9 cellular contexts compared by ENCODE assay signal in the genomic region with DNA sequence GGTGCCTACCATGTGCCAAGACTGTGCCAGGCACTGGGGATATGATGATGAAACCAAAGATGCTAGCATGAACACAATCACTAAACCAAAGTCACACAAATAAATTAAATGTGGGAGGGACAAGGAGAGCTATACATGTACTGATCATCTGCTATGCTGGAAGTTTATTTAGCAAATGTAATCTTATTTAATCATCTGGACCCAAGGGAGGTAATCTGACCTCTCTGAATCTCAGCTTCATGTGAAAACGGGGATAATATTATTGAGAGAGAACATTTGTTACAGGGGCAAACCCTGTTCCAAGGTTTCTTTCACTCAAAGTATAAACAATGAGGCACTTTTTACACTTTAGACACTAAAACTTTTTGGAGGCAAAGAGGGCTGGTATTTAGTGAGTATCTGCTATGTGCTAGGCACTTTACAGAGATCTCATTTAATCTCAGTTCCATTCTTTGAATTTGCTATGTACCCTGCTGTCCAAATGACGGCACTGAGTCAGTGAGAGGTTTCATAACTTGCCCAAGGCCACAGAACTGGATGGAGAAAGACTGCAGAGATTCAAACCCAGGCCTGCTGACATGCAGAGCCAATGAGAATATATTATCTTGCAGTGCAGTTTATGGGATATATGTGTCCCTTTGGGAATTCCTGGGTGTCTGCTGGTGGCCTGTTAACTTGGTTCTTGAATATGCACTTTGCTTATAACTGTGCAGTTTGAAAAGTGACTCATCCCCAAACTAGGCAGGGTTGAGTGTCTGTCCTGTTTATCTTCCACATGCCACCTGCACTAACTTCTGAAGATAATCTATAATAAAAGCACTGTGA. TPM values are rescaled to one million over a fixed set of nuclear protein-coding genes. Genes with fewer than 3 reads are reported as not detected.
DNase-seq lines count a peak whose midpoint lies in the region; ATAC-seq and TF ChIP-seq lines count a peak whose summit lies in the region.
"Had no signal": no experiment of that assay in that cellular context is flagged by ENCODE, and none has a peak within 500 bp of the region (broad histone marks: within the 10 kb centered on the region; RNA-seq: fewer than 3 reads in every experiment).

No MANE protein-coding gene starts in this region.

- peak; percentile 42 to 55 for DNase-seq in Caco-2
- no peak for DNase-seq in SK-N-SH
- DNase-seq in islet precursor cell: peak; percentile 68
- no peak for DNase-seq in CD8-positive, alpha-beta T cell
- no peak for DNase-seq in lower lobe of right lung
- DNase-seq in NCI-H1694 treated with DMSO at 0.1 percent for 48 hours (lab: John Stamatoyannopoulos, UW): no peak
- DNase-seq in NK-92 (lab: John Stamatoyannopoulos, UW; ENCODE audit: unreplicated experiment): no peak
- DNase-seq: immature natural killer cell had no signal

- ATAC-seq in GM21529 (IDR thresholded peaks at IDR 0.05; ENCODE audit: unreplicated experiment) (peak; percentile 16), lower lobe of right lung (no peak)
- ATAC-seq in CD8-positive, alpha-beta T cell: no peak

- no peak overlapping the region for H2AFZ ChIP-seq in SK-N-SH (ENCODE audit: low read depth)

- 34% methylated on average over 2 of the region's 2 CpGs for WGBS in SK-N-SH (ENCODE audit: low lambda C conversion rate)

- H3F3A ChIP-seq in SK-N-SH (replicated peaks; ENCODE audit: insufficient read depth): peaks cover 43% of the 10 kb centered on the region

- H3K27ac ChIP-seq in SK-N-SH (ENCODE audit: low read depth in 2 of 2, low read length in 1 of 2): peak overlapping the region; percentile 51 to 95; a peak in 2 of 4 replicates
- H3K27ac ChIP-seq in CD8-positive, alpha-beta T cell (ENCODE audit: low read depth, low read length): no peak overlapping the region
- no peak overlapping the region for H3K27ac ChIP-seq in lower lobe of right lung

- no peaks in the 10 kb centered on the region for H3K36me3 ChIP-seq in Caco-2 (ENCODE audit: control insufficient read depth, insufficient read depth, low read length)
- no peaks in the 10 kb centered on the region for H3K36me3 ChIP-seq in SK-N-SH (replicated peaks in 1 of 2; ENCODE audit: control insufficient read depth in 1 of 2, insufficient read depth in 2 of 2, low read length in 1 of 2)
- H3K36me3 ChIP-seq in CD8-positive, alpha-beta T cell (ENCODE audit: insufficient read depth, low read length): no peaks in the 10 kb centered on the region
- H3K36me3 ChIP-seq in lower lobe of right lung: no peaks in the 10 kb centered on the region

- no peaks in the 10 kb centered on the region for H3K27me3 ChIP-seq in Caco-2 (replicated peaks; ENCODE audit: control insufficient read depth, insufficient read depth, low read length)
- H3K27me3 ChIP-seq in SK-N-SH (ENCODE audit: insufficient read depth): no peaks in the 10 kb centered on the region
- H3K27me3 ChIP-seq in CD8-positive, alpha-beta T cell (ENCODE audit: insufficient read depth, low read length): no peaks in the 10 kb centered on the region
- H3K27me3 ChIP-seq in lower lobe of right lung (ENCODE audit: low read depth): no peaks in the 10 kb centered on the region

- H3K4me2 ChIP-seq in SK-N-SH: peak overlapping the region; percentile 48; the same call in 1 of the 2 replicates

- H3K27me3 Mint-ChIP-seq in Caco-2 (ENCODE audit: insufficient read depth, unreplicated experiment): no peaks in the 10 kb centered on the region
- no peaks in the 10 kb centered on the region for H3K27me3 Mint-ChIP-seq in CD8-positive, alpha-beta T cell (ENCODE audit: low read depth)

- H3K9me3 ChIP-seq in Caco-2 (no peaks in the 10 kb centered on the region), SK-N-SH (no peaks in the 10 kb centered on the region), lower lobe of right lung (no peaks in the 10 kb centered on the region)
- no peaks in the 10 kb centered on the region for H3K9me3 ChIP-seq in CD8-positive, alpha-beta T cell (ENCODE audit: low read length)

- H3K36me3 Mint-ChIP-seq in Caco-2 (ENCODE audit: insufficient read depth, unreplicated experiment): peaks cover 25% of the 10 kb centered on the region
- peaks cover 9% of the 10 kb centered on the region for H3K36me3 Mint-ChIP-seq in CD8-positive, alpha-beta T cell
- H3K36me3 Mint-ChIP-seq: immature natural killer cell had no signal

- intact Hi-C loops in Caco-2 (cut with micrococcal nuclease; ENCODE audit: unreplicated experiment) (loop anchor here (5.0 kb wide), 2 partner anchors 82 to 113 kb away; no protein-coding TSS in a partner anchor), lower lobe of right lung (cut with DNase I) (no loop called here)
- intact Hi-C loops in CD8-positive, alpha-beta T cell (cut with DNase I, micrococcal nuclease): loop anchor here in 1 of 2 experiments (5.0 to 10.0 kb wide), 2 partner anchors 400 to 1757 kb away; a partner anchor contains a TSS

- no peak overlapping the region for H3K4me3 Mint-ChIP-seq in Caco-2 (ENCODE audit: unreplicated experiment)
- H3K4me3 Mint-ChIP-seq in CD8-positive, alpha-beta T cell: no peak overlapping the region
- H3K4me3 Mint-ChIP-seq: immature natural killer cell had no signal

- no peak for TF ChIP-seq CTCF in Caco-2 (IDR thresholded peaks at IDR 0.05; ENCODE audit: insufficient read depth in 1 of 2, low read depth in 1 of 2, low read length in 1 of 2, severe bottlenecking in 1 of 2, unreplicated experiment in 1 of 2)
- TF ChIP-seq CTCF in SK-N-SH (IDR thresholded peaks at IDR 0.05): no peak
- no peak for TF ChIP-seq CTCF in CD8-positive, alpha-beta T cell (IDR thresholded peaks at IDR 0.05)
- TF ChIP-seq CTCF in lower lobe of right lung (IDR thresholded peaks at IDR 0.05): no peak

- H3K27ac Mint-ChIP-seq in Caco-2 (ENCODE audit: unreplicated experiment): peak overlapping the region; percentile 10
- no peak overlapping the region for H3K27ac Mint-ChIP-seq in CD8-positive, alpha-beta T cell
- H3K27ac Mint-ChIP-seq: immature natural killer cell had no signal

- H3K4me1 ChIP-seq in Caco-2 (peaks cover 30% of the 10 kb centered on the region), SK-N-SH (ENCODE audit: control insufficient read depth in 1 of 2, insufficient read depth in 2 of 2, low read depth in 1 of 2, low read length in 1 of 2) (peaks cover 10 to 26% of the 10 kb centered on the region in 2 experiments; a peak in 3 of 4 replicates), lower lobe of right lung (peaks cover 13% of the 10 kb centered on the region)
- peaks cover 8% of the 10 kb centered on the region for H3K4me1 ChIP-seq in CD8-positive, alpha-beta T cell (ENCODE audit: insufficient read depth, low read length)

- no TSS peak for BruUV-seq in Caco-2 (replicated peaks; lab: Mats Ljungman, UMichigan)

- H3K4me1 Mint-ChIP-seq in Caco-2 (ENCODE audit: low read depth, unreplicated experiment): peaks cover 36% of the 10 kb centered on the region
- H3K4me1 Mint-ChIP-seq in CD8-positive, alpha-beta T cell (ENCODE audit: low read depth): peaks cover 17% of the 10 kb centered on the region

- TF ChIP-seq EP300 in SK-N-SH (IDR thresholded peaks at IDR 0.05; ENCODE audit: borderline replicate concordance in 1 of 2, low read depth in 1 of 2, low read length in 1 of 2): no peak

- no peak for TF ChIP-seq RAD21 in SK-N-SH (IDR thresholded peaks at IDR 0.05; ENCODE audit: low read length)

- H3K9me3 Mint-ChIP-seq in Caco-2 (ENCODE audit: unreplicated experiment): peaks cover 3% of the 10 kb centered on the region
- no peaks in the 10 kb centered on the region for H3K9me3 Mint-ChIP-seq in CD8-positive, alpha-beta T cell
- H3K9me3 Mint-ChIP-seq: immature natural killer cell had no signal

- H4K20me1 ChIP-seq in SK-N-SH (ENCODE audit: insufficient read depth): peaks cover 9% of the 10 kb centered on the region

- no peak overlapping the region for H3K4me3 ChIP-seq in Caco-2 (ENCODE audit: low read depth, low read length)
- no peak overlapping the region for H3K4me3 ChIP-seq in SK-N-SH (ENCODE audit: low read depth in 2 of 2, low read length in 1 of 2)
- H3K4me3 ChIP-seq in CD8-positive, alpha-beta T cell (ENCODE audit: low read depth, low read length): no peak overlapping the region
- no peak overlapping the region for H3K4me3 ChIP-seq in lower lobe of right lung

- CTCF ChIA-PET in Caco-2 (lab: Charles Lee) (no interaction called here), SK-N-SH (lab: Yijun Ruan, JAX) (interaction anchor here (0.7 kb wide), 1 partner anchor 102 kb away, joined by 3 read pairs; no protein-coding TSS in a partner anchor)
- CTCF ChIA-PET in CD8-positive, alpha-beta T cell (lab: Charles Lee): interaction anchor here (1.0 kb wide), 1 partner anchor 13 kb away, joined by 3 read pairs; no protein-coding TSS in a partner anchor

- POLR2A ChIA-PET in Caco-2 (lab: Charles Lee) (no interaction called here), SK-N-SH (lab: Yijun Ruan, JAX) (no interaction called here)
- POLR2A ChIA-PET in CD8-positive, alpha-beta T cell (lab: Charles Lee): interaction anchor here (1.2 kb wide), 1 partner anchor 165 kb away, joined by 3 read pairs; no protein-coding TSS in a partner anchor

- peaks cover 11% of the 10 kb centered on the region for H3K79me2 ChIP-seq in SK-N-SH (ENCODE audit: insufficient read depth)

- no peak overlapping the region for H3K9ac ChIP-seq in SK-N-SH

- no peaks in the 10 kb centered on the region for H3K9me2 ChIP-seq in SK-N-SH

TF ChIP-seq in SK-N-SH, 30 proteins besides CTCF, POLR2A, EP300 and RAD21 (continues in another document):
- TF ChIP-seq TCF12 (IDR thresholded peaks at IDR 0.05): peak; percentile 74

RNA-seq across cellular contexts. Expression of a gene that starts 3.3 kb away (rescaled TPM):
- total RNA-seq in Caco-2 (2022) (226 and 233 TPM in 2 replicates), lower lobe of right lung (71.9 TPM)
- polyA plus RNA-seq in SK-N-SH (2012; rRNA removed): 36.6 and 44.7 TPM in 2 replicates
- 16.6 and 21.0 TPM in 2 replicates for polyA plus RNA-seq in SK-N-SH (2012; cell fraction: cytosol; rRNA removed)
- 212 and 236 TPM in 2 replicates for polyA plus RNA-seq in SK-N-SH (2012; cell fraction: nucleus; rRNA removed)
- 100 to 1,000 TPM; 197 to 200 TPM for total RNA-seq in CD8-positive, alpha-beta T cell

Comparison
In these comparisons a context has a peak if more than half of its experiments do, and no peak if none do; other contexts are left out.
1. DNase-seq: peak in Caco-2 (2 of 2) and islet precursor cell (single experiment); none in SK-N-SH (single experiment), CD8-positive, alpha-beta T cell (0 of 7), lower lobe of right lung (single experiment), NCI-H1694 treated with DMSO at 0.1 percent for 48 hours (single experiment) and NK-92 (single experiment).
2. H3K27ac ChIP-seq: peak in SK-N-SH (2 of 2); none in CD8-positive, alpha-beta T cell (single experiment) and lower lobe of right lung (single experiment).